8 cellular contexts compared by ENCODE assay signal in the genomic region with DNA sequence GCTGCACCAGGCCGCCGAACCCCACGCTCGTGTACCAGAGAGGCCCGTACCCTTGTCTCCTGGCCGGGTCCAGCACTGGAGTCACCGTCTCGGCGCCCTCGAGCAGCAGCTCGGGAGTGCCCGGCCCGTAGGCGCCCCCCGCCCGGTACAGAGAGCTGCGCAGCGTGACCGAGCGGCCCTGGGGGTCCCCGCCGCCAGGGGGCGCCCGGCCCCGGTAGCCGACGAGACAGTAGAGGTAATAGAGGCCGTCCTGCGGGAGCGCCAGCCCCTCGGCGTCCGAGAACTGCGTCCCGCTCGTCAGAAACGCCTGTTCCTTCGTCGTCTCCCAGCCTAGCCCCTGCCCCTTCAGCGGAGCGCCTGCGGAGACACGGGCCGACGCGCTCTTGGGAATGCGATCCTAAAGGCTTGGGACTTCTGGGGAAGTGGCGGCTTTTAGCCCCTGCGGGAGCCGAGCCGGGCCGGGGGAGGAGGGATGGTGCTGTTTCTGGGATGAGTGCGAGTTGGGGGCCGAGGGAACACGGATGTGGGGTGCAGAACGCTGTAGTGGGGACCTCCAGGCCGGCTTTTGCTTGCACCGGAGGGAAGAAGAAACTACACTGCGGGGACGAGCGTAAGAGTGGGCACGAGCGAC. TPM values are rescaled to one million over a fixed set of nuclear protein-coding genes. Genes with fewer than 3 reads are reported as not detected.
A peak's percentile ranks its signal among the peaks of the same experiment; 100 is the strongest.
DNase-seq lines count a peak whose midpoint lies in the region; ATAC-seq, FAIRE-seq and TF ChIP-seq lines count a peak whose summit lies in the region.

No MANE protein-coding gene starts in this region.

- H3K27ac ChIP-seq in small intestine (ENCODE audit: low read depth in 1 of 2, low read length in 1 of 2): peak overlapping the region; percentile 59 to 84

- ATAC-seq in HG02642 (IDR thresholded peaks at IDR 0.05; ENCODE audit: poor library complexity, unreplicated experiment) (peak; percentile 69), HG03469 (IDR thresholded peaks at IDR 0.05; ENCODE audit: unreplicated experiment) (no peak)

- H3K9me3 ChIP-seq in small intestine (ENCODE audit: control insufficient read depth, low read depth): no peaks in the 10 kb centered on the region

- H3K4me1 ChIP-seq in small intestine (ENCODE audit: control insufficient read depth in 2 of 2, insufficient read depth in 1 of 2, low read depth in 1 of 2, low read length in 1 of 2): no peaks in the 10 kb centered on the region

- peak overlapping the region; percentile 71 for H3K4me3 ChIP-seq in small intestine (ENCODE audit: low read depth in 1 of 2, low read length in 2 of 2)

- DNase-seq in NCI-H2029 (lab: John Stamatoyannopoulos, UW) (peak; percentile 46), UCSD-AML1 (lab: John Stamatoyannopoulos, UW; ENCODE audit: unreplicated experiment) (peak; percentile 91), brain pericyte (ENCODE audit: low read depth, low spot score) (peak; percentile 30), iPS-NIHi7 (ENCODE audit: extremely low spot score) (peak; percentile 91), small intestine (peak; percentile 69)

- FAIRE-seq in small intestine (lab: Jason Lieb, UNC): no peak

- TF ChIP-seq POLR2A in GM10847 (IDR thresholded peaks at IDR 0.05; ENCODE audit: extremely low read depth, insufficient read length): peak; percentile 43

- WGBS in small intestine, 3 donors: 0% methylated on average over 54 to 63 of the region's 63 CpGs

- H3K27me3 ChIP-seq in small intestine (ENCODE audit: control insufficient read depth in 2 of 2, insufficient read depth in 2 of 2, low read length in 2 of 2): no peaks in the 10 kb centered on the region

- no peaks in the 10 kb centered on the region for H3K36me3 ChIP-seq in small intestine (ENCODE audit: control insufficient read depth in 2 of 2, insufficient read depth in 2 of 2, low read length in 2 of 2)

RNA-seq across cellular contexts. Expression of a gene that starts 1.3 kb away (rescaled TPM):
- polyA plus RNA-seq in small intestine: 1 to 10 TPM; 4.0 to 9.5 (median 6.5) TPM

RNA-seq across cellular contexts. Expression of a gene that starts 5.2 kb away (rescaled TPM):
- 10 to 100 TPM in 1 of 3 donors, 1 to 10 TPM in 2; 3.1 to 37.0 (median 8.3) TPM for polyA plus RNA-seq in small intestine

RNA-seq across cellular contexts. Expression of a gene that starts 5.6 kb away (rescaled TPM):
- under 1 TPM in 2 of 3 donors, not detected in 1; 0.18 to 0.45 TPM for polyA plus RNA-seq in small intestine

RNA-seq across cellular contexts. Expression of a gene that starts 8.8 kb away (rescaled TPM):
- under 1 TPM in 1 of 3 donors, not detected in 2; 0.24 TPM for polyA plus RNA-seq in small intestine

RNA-seq across cellular contexts. Expression of a gene that starts 11.9 kb away (rescaled TPM):
- polyA plus RNA-seq in small intestine: under 1 TPM in 1 of 3 donors, not detected in 2; 0.33 TPM

Comparison
In these comparisons a context has a peak if more than half of its experiments do, and no peak if none do; other contexts are left out.
1. DNase-seq: peak in every context shown above with its lines; median percentile 91 in UCSD-AML1; 91 in iPS-NIHi7; 69 in small intestine; 46 in NCI-H2029; 30 in brain pericyte.